1 cellular context compared by ENCODE assay signal in the genomic region with DNA sequence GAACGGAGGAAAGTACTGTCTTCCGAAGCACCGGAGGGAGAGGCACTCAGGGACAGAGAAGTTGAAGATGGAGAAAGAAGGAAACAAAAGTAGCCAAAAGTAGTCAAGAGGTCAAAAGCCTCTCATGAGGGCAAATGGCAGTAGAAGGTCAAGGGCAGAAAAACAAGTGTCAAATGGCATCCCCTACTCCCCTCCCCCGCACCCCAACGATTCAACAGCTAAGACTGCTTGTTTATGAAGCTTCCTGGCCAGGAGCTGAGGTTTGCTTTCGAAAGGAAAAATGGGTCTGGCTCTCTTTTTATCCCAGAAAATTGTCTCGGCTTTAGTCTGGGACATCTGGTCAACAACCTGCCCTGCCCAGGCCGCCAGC.
TF ChIP-seq lines count a peak whose summit lies in the region.

No MANE protein-coding gene starts in this region.

TF ChIP-seq in H1, 55 proteins besides CTCF, POLR2A, EP300 and RAD21:
- TF ChIP-seq RXRA (IDR thresholded peaks at IDR 0.05; ENCODE audit: insufficient read depth, low read depth, low read length) (no peak), POU5F1 (IDR thresholded peaks at IDR 0.05; ENCODE audit: low read depth, low read length) (no peak), CREB1 (IDR thresholded peaks at IDR 0.05) (no peak), SP2 (IDR thresholded peaks at IDR 0.05; ENCODE audit: low read length) (no peak), PHF8 (conservative IDR thresholded peaks at IDR 0.05; ENCODE audit: low read depth, low read length) (no peak), SP1 (IDR thresholded peaks at IDR 0.05; ENCODE audit: low read depth, low read length) (no peak), POLR2AphosphoS5 (IDR thresholded peaks at IDR 0.05; ENCODE audit: low read depth, low read length) (no peak), MAFK (IDR thresholded peaks at IDR 0.05; ENCODE audit: low read depth, low read length) (no peak), CEBPB (IDR thresholded peaks at IDR 0.05; ENCODE audit: low read depth, low read length) (no peak)
- TF ChIP-seq, protein P1, sequence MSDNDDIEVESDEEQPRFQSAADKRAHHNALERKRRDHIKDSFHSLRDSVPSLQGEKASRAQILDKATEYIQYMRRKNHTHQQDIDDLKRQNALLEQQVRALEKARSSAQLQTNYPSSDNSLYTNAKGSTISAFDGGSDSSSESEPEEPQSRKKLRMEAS (IDR thresholded peaks at IDR 0.05): no peak
TF ChIP-seq in H1: peak in this region for 0.
